Comparison of ENCODE assay signal across 19 cellular contexts in the genomic region with DNA sequence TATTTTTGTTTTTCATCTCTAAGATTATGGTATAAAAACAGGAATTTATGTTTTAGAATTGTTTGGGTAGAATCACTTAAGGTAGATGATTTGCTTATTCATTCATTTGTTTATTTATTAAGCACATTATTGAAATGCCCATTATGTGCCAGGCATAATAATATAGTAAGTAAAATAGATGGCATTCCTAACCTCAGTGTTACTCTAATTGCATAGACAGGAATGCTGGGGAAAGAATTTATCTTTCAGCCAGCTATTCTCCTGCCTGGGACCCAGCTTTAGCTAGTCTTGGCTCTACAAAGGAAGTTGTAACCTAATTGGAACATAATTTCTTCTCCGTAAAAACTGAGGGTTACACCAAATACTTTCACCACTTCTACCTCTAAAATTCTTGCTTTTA. TPM values are rescaled to one million over a fixed set of nuclear protein-coding genes. Genes with fewer than 3 reads are reported as not detected.
DNase-seq lines count a peak whose midpoint lies in the region; ATAC-seq and TF ChIP-seq lines count a peak whose summit lies in the region.
"Had no signal": no experiment of that assay in that cellular context is flagged by ENCODE, and none has a peak within 500 bp of the region (broad histone marks: within the 10 kb centered on the region; RNA-seq: fewer than 3 reads in every experiment).

No MANE protein-coding gene starts in this region.

- H3K27me3 ChIP-seq in RWPE2 (ENCODE audit: insufficient read depth, poor library complexity, severe bottlenecking) (no peaks in the 10 kb centered on the region), lower lobe of right lung (ENCODE audit: low read depth) (no peaks in the 10 kb centered on the region), body of pancreas (no peaks in the 10 kb centered on the region)
- H3K27me3 ChIP-seq: BLaER1 treated with 17β-estradiol and CSF1 and Interleukin-3, amounts not matched to agents 10 nM and 100 nM; sigmoid colon; vagina had no signal

- no peak for TF ChIP-seq POLR2A in body of pancreas (IDR thresholded peaks at IDR 0.05)

- peak overlapping the region in 1 of 2 donors; percentile 45 for H3K27ac Mint-ChIP-seq in effector memory CD8-positive, alpha-beta T cell
- H3K27ac Mint-ChIP-seq: stimulated activated naive CD8-positive, alpha-beta T cell treated with anti-CD3 and anti-CD28 coated beads, Interleukin-15, Interleukin-2, amounts not matched to agents 100 ng/mL and 50 ng/mL, for 24 hours had no signal

- H3K9me3 ChIP-seq in RWPE2 (ENCODE audit: severe bottlenecking), result no peaks in the 10 kb centered on the region
- no peaks in the 10 kb centered on the region for H3K9me3 ChIP-seq in lower lobe of right lung
- no peaks in the 10 kb centered on the region for H3K9me3 ChIP-seq in body of pancreas
- H3K9me3 ChIP-seq: BLaER1 treated with 17β-estradiol and CSF1 and Interleukin-3, amounts not matched to agents 10 nM and 100 nM; sigmoid colon; vagina had no signal

- H3K4me3 ChIP-seq in RWPE2 (ENCODE audit: severe bottlenecking) (no peak overlapping the region), fibroblast of the aortic adventitia (ENCODE audit: low read depth, low read length) (no peak overlapping the region), lower lobe of right lung (no peak overlapping the region), body of pancreas (no peak overlapping the region)
- H3K4me3 ChIP-seq: BLaER1 treated with 17β-estradiol and CSF1 and Interleukin-3, amounts not matched to agents 10 nM and 100 nM; lung; sigmoid colon; vagina had no signal

- no peaks in the 10 kb centered on the region for H3K27me3 Mint-ChIP-seq in effector memory CD8-positive, alpha-beta T cell
- H3K27me3 Mint-ChIP-seq: stimulated activated naive CD8-positive, alpha-beta T cell treated with anti-CD3 and anti-CD28 coated beads, Interleukin-15, Interleukin-2, amounts not matched to agents 100 ng/mL and 50 ng/mL, for 24 hours; T-cell had no signal

- H3K4me1 Mint-ChIP-seq in effector memory CD8-positive, alpha-beta T cell (ENCODE audit: low read depth in 2 of 2), result peaks cover 33 to 46% of the 10 kb centered on the region in 2 donors

- ATAC-seq in RWPE2 (ENCODE audit: low read depth) (no peak), lower lobe of right lung (no peak), body of pancreas (no peak), GM19467 (IDR thresholded peaks at IDR 0.05; ENCODE audit: unreplicated experiment) (no peak)
- no peak for ATAC-seq in effector memory CD8-positive, alpha-beta T cell (replicated peaks)
- ATAC-seq: HCT116, T-cell had no signal

- H3K27ac ChIP-seq in RWPE2 (ENCODE audit: poor library complexity, severe bottlenecking) (peak overlapping the region; percentile 83), lower lobe of right lung (no peak overlapping the region), body of pancreas (peak overlapping the region in 1 of 4 donors; percentile 50)
- H3K27ac ChIP-seq: BLaER1 treated with 17β-estradiol and CSF1 and Interleukin-3, amounts not matched to agents 10 nM and 100 nM; vagina had no signal

- intact Hi-C loops in lower lobe of right lung (cut with DNase I) (no loop called here), body of pancreas (cut with DNase I) (no loop called here)

- peaks cover 28% of the 10 kb centered on the region; the same call in 1 of the 2 replicates for H3K36me3 ChIP-seq in RWPE2 (ENCODE audit: low read depth)
- no peaks in the 10 kb centered on the region for H3K36me3 ChIP-seq in lower lobe of right lung
- no peaks in the 10 kb centered on the region for H3K36me3 ChIP-seq in body of pancreas (replicated peaks in 1 of 2; ENCODE audit: insufficient read depth in 1 of 2, low read depth in 2 of 2)
- H3K36me3 ChIP-seq: sigmoid colon, vagina had no signal

- H3K4me3 Mint-ChIP-seq in effector memory CD8-positive, alpha-beta T cell, result no peak overlapping the region
- H3K4me3 Mint-ChIP-seq: stimulated activated naive CD8-positive, alpha-beta T cell treated with anti-CD3 and anti-CD28 coated beads, Interleukin-15, Interleukin-2, amounts not matched to agents 100 ng/mL and 50 ng/mL, for 24 hours; T-cell had no signal

- peak; percentile 57 for DNase-seq in GM03348 (ENCODE audit: low spot score)
- DNase-seq in RWPE2 (ENCODE audit: low spot score), result no peak
- peak; percentile 35 for DNase-seq in fibroblast of the aortic adventitia (ENCODE audit: low read depth)
- peak; percentile 52 for DNase-seq in renal cortical epithelial cell (ENCODE audit: low read depth)
- no peak for DNase-seq in lower lobe of right lung
- no peak for DNase-seq in body of pancreas
- DNase-seq in effector memory CD8-positive, alpha-beta T cell, result no peak
- DNase-seq: aorta, DND-41, NCI-H1436 treated with DMSO at 0.1 percent for 48 hours, NCI-H524 treated with DMSO at 0.1 percent for 48 hours, sigmoid colon, T-cell had no signal

- no peak for TF ChIP-seq CTCF in RWPE2 (IDR thresholded peaks at IDR 0.05; ENCODE audit: poor library complexity, severe bottlenecking)
- TF ChIP-seq CTCF in fibroblast of the aortic adventitia (IDR thresholded peaks at IDR 0.05; ENCODE audit: insufficient read depth, low read length), result no peak
- no peak for TF ChIP-seq CTCF in lower lobe of right lung (IDR thresholded peaks at IDR 0.05)
- no peak for TF ChIP-seq CTCF in body of pancreas (IDR thresholded peaks at IDR 0.05)

- no peaks in the 10 kb centered on the region for H3K9me3 Mint-ChIP-seq in effector memory CD8-positive, alpha-beta T cell
- H3K9me3 Mint-ChIP-seq: stimulated activated naive CD8-positive, alpha-beta T cell treated with anti-CD3 and anti-CD28 coated beads, Interleukin-15, Interleukin-2, amounts not matched to agents 100 ng/mL and 50 ng/mL, for 24 hours; T-cell had no signal

- WGBS in body of pancreas, 2 donors, result 58 to 67% methylated on average over 1 of the region's 1 CpG

- H3K4me1 ChIP-seq in RWPE2 (ENCODE audit: insufficient read depth, poor library complexity, severe bottlenecking) (peaks cover 44% of the 10 kb centered on the region), lower lobe of right lung (peaks cover 31% of the 10 kb centered on the region), body of pancreas (peaks cover 34% of the 10 kb centered on the region)

- H3K36me3 Mint-ChIP-seq in effector memory CD8-positive, alpha-beta T cell (ENCODE audit: insufficient read depth), result peaks cover 8% of the 10 kb centered on the region

RNA-seq across cellular contexts. Expression of a gene that starts 44.6 kb away (rescaled TPM):
- total RNA-seq in fibroblast of the aortic adventitia (ENCODE audit: low replicate concordance), result 16.1 and 53.9 TPM in 2 replicates
- 7.5 and 57.6 TPM in 2 replicates for total RNA-seq in renal cortical epithelial cell
- total RNA-seq in lower lobe of right lung, result 56.7 TPM
- 10 to 100 TPM; 38.1 to 38.9 TPM for total RNA-seq in body of pancreas

Comparison
In these comparisons a context has a peak if more than half of its experiments do, and no peak if none do; other contexts are left out.
1. DNase-seq: peak in GM03348 (single experiment), fibroblast of the aortic adventitia (single experiment) and renal cortical epithelial cell (single experiment); none in RWPE2 (single experiment), lower lobe of right lung (single experiment), body of pancreas (0 of 4) and effector memory CD8-positive, alpha-beta T cell (0 of 3).